15 cellular contexts compared by ENCODE assay signal in genomic region chr12:105348561-105348960, GRCh38.
"Had no signal": no experiment of that assay in that cellular context is flagged by ENCODE, and none has a peak within 500 bp of the region (broad histone marks: within the 10 kb centered on the region; RNA-seq: fewer than 3 reads in every experiment).

No MANE protein-coding gene starts in this region.

- ATAC-seq: activated T-cell treated with anti-CD3 and anti-CD28 coated beads, Interleukin-2, amount 50 U/mL, for 72 hours; left ventricle myocardium superior; pancreas had no signal

- H3K27ac Mint-ChIP-seq: activated CD4-positive, alpha-beta T cell treated with anti-CD3 and anti-CD28 coated beads, Interleukin-2, amount 10 ng/mL, durations not matched to agents 24 days and 14 days; activated T-cell treated with anti-CD3 and anti-CD28 coated beads, Interleukin-2, amount 50 U/mL, for 72 hours; memory B cell; nephron had no signal

- H3K4me3 Mint-ChIP-seq: activated CD4-positive, alpha-beta T cell treated with anti-CD3 and anti-CD28 coated beads, Interleukin-2, amount 10 ng/mL, durations not matched to agents 24 days and 14 days; activated T-cell treated with anti-CD3 and anti-CD28 coated beads, Interleukin-2, amount 50 U/mL, for 72 hours; memory B cell; nephron had no signal

- DNase-seq: activated CD4-positive, alpha-beta T cell treated with anti-CD3 and anti-CD28 coated beads, Interleukin-2, amount 10 ng/mL, durations not matched to agents 24 days and 14 days; activated CD4-positive, CD25-positive, alpha-beta regulatory T cell; activated CD8-positive, alpha-beta memory T cell treated with anti-CD3 and anti-CD28 coated beads, Interleukin-2, amount 50 U/mL, for 48 hours; activated gamma-delta T cell treated with Interleukin-2 at 50 U/mL for 16 hours; activated T-cell treated with anti-CD3 and anti-CD28 coated beads, Interleukin-2, amount 50 U/mL, for 72 hours; anterior cingulate cortex; foreskin fibroblast; hypothalamus; left ventricle myocardium superior; pancreas; sigmoid colon; spleen; stomach had no signal

- H3K9me3 Mint-ChIP-seq: activated T-cell treated with anti-CD3 and anti-CD28 coated beads, Interleukin-2, amount 50 U/mL, for 72 hours; nephron had no signal

- H3K27me3 Mint-ChIP-seq: activated CD4-positive, alpha-beta T cell treated with anti-CD3 and anti-CD28 coated beads, Interleukin-2, amount 10 ng/mL, durations not matched to agents 24 days and 14 days; memory B cell had no signal
